ENCODE assay signal across 2 cellular contexts in genomic region chr6:98843274-98844243, GRCh38.
TF ChIP-seq lines count a peak whose summit lies in the region.

No MANE protein-coding gene starts in this region.

TF ChIP-seq in H1, 55 proteins besides CTCF, POLR2A, EP300 and RAD21:
- TF ChIP-seq KDM4A (IDR thresholded peaks at IDR 0.05; ENCODE audit: low read depth, low read length, severe bottlenecking) (peak; percentile 41), SIRT6 (IDR thresholded peaks at IDR 0.05; ENCODE audit: low read length) (no peak), RNF2 (IDR thresholded peaks at IDR 0.05; ENCODE audit: borderline replicate concordance, low read depth, low read length, missing control alignments, poor library complexity, severe bottlenecking) (peak; percentile 78), EZH2 (IDR thresholded peaks at IDR 0.05; ENCODE audit: low read depth, low read length, severe bottlenecking) (peak; percentile 89), RFX5 (IDR thresholded peaks at IDR 0.05; ENCODE audit: borderline replicate concordance, low read depth, low read length) (no peak), SUZ12 (IDR thresholded peaks at IDR 0.05; ENCODE audit: low read length) (peak; percentile 88), EGR1 (IDR thresholded peaks at IDR 0.05; ENCODE audit: borderline replicate concordance, low read depth, low read length) (peak; percentile 41; the same call in 1 of the 2 replicates)

TF ChIP-seq in neural cell, 6 proteins besides CTCF, POLR2A, EP300 and RAD21:
- TF ChIP-seq TAF1 (IDR thresholded peaks at IDR 0.05; ENCODE audit: low read depth) (no peak), EZH2 (IDR thresholded peaks at IDR 0.05; ENCODE audit: borderline replicate concordance, insufficient read depth, low read length, poor library complexity, severe bottlenecking) (no peak), MXI1 (conservative IDR thresholded peaks at IDR 0.05; ENCODE audit: poor library complexity, severe bottlenecking) (no peak), POLR2AphosphoS5 (IDR thresholded peaks at IDR 0.05) (no peak), REST (IDR thresholded peaks at IDR 0.05; ENCODE audit: borderline replicate concordance) (no peak), SMC3 (conservative IDR thresholded peaks at IDR 0.05; ENCODE audit: poor library complexity) (no peak)
